ENCODE assay signal across 8 cellular contexts in the genomic region with DNA sequence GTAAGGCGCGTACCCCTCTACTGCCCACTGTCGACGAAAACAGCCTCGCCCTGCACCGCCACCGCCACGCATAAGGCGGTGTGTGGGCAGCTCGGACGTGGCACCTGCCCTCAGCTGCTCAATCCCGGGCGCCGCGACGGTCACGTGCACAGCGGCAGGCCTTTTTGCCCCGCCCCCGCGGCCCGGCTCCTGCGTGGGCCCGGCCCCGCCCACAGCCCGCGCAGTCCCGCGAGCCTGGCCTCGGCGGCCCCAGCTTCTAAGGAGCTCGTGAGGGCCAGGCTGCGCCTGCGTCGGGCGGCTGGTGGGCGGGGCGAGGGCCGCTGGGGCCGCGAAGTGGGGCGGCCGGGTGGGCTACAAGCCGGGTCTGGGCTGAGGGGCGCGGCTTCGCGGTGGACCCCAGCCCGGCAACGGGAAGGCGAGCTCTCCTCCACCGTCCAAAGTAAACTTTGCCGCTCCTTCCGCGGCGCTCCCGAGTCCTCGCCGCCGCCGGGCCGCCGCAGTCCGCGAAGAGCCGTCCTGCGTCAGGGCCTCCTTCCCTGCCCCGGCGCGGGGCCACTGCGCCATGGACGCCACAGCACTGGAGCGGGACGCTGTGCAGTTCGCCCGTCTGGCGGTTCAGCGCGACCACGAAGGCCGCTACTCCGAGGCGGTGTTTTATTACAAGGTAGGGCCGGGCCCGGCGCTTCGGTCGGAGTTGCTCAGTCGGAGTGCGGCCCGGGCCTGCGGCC. TPM values are rescaled to one million over a fixed set of nuclear protein-coding genes. Genes with fewer than 3 reads are reported as not detected.
A peak's percentile ranks its signal among the peaks of the same experiment; 100 is the strongest.
DNase-seq lines count a peak whose midpoint lies in the region; ATAC-seq, FAIRE-seq and TF ChIP-seq lines count a peak whose summit lies in the region.

A gene (plus strand): TSS at position 313 of the 728 bp plus-strand sequence. CDS start 250 bp downstream, at position 563.

- H3K27ac ChIP-seq in A549 (peak within 1 kb of the TSS; percentile 92 to 94), lower lobe of right lung (peak within 1 kb of the TSS; percentile 98)

- intact Hi-C loops in lower lobe of right lung (cut with DNase I), result no loop called here

- peaks cover 19% of the 10 kb centered on the region for H3K4me1 ChIP-seq in A549
- peaks cover 36% of the 10 kb centered on the region for H3K4me1 ChIP-seq in lower lobe of right lung

- peaks cover 18% of the 10 kb centered on the region for H3K36me3 ChIP-seq in lower lobe of right lung

- TF ChIP-seq POLR2A in A549 (IDR thresholded peaks at IDR 0.05; ENCODE audit: low read length), result peak; percentile 83

- peak; percentile 89 to 96 for ATAC-seq in A549
- peak; percentile 82 for ATAC-seq in GM19043 (IDR thresholded peaks at IDR 0.05; ENCODE audit: low read depth, unreplicated experiment)
- ATAC-seq in HG03432 (IDR thresholded peaks at IDR 0.05; ENCODE audit: unreplicated experiment), result peak; percentile 92
- ATAC-seq in activated CD4-positive, CD25-positive, alpha-beta regulatory T cell treated with anti-CD3 and anti-CD28 coated beads, Interleukin-2, amount 50 U/mL, for 24 hours, result peak; percentile 88 to 92
- ATAC-seq in lower lobe of right lung, result peak; percentile 98 to 99

- CTCF ChIA-PET in A549 (lab: Yijun Ruan, JAX), result interaction anchor here (0.7 to 5.0 kb wide), 18 partner anchors 9 to 350 kb away, joined by 3 to 42 read pairs (median 4); no protein-coding TSS in a partner anchor

- peak within 1 kb of the TSS; percentile 89 for H3K4me2 ChIP-seq in A549

- TF ChIP-seq RAD21 in A549 (conservative IDR thresholded peaks at IDR 0.05 in 1 of 2, IDR thresholded peaks at IDR 0.05 in 1 of 2), result no peak

- POLR2A ChIA-PET in A549 (lab: Yijun Ruan, JAX), result interaction anchor here (0.6 to 1.3 kb wide), 6 partner anchors 9 to 219 kb away, joined by 3 to 7 read pairs (median 4); a partner anchor contains a TSS

- WGBS in A549 (ENCODE audit: missing lambda C conversion rate), result 0% methylated on average over 9 of the region's 92 CpGs

- TF ChIP-seq EP300 in A549 (IDR thresholded peaks at IDR 0.05), result no peak

- DNase-seq in A549 (ENCODE audit: low read depth in 1 of 2, low spot score in 1 of 2) (peak; percentile 87 to 93), dedifferentiated amniotic fluid mesenchymal stem cell (ENCODE audit: extremely low spot score) (peak; percentile 94), lower lobe of right lung (peak; percentile 98), SIG-M5 (lab: John Stamatoyannopoulos, UW) (no peak)
- DNase-seq in stimulated activated CD4-positive, alpha-beta T cell treated with anti-CD3 and anti-CD28 coated beads, TNF-alpha, amount 100 ng/mL, for 48 hours (ENCODE audit: low read depth in 3 of 3), result peak; percentile 87 to 90 (median 89)

- H3K27me3 ChIP-seq in lower lobe of right lung (ENCODE audit: low read depth), result no peaks in the 10 kb centered on the region

- TF ChIP-seq CTCF in A549 (IDR thresholded peaks at IDR 0.05) (peak; percentile 30; the same call in 1 of the 3 replicates), lower lobe of right lung (IDR thresholded peaks at IDR 0.05) (peak; percentile 53)

- peak within 1 kb of the TSS; percentile 87 for H3K4me3 ChIP-seq in A549
- H3K4me3 ChIP-seq in lower lobe of right lung, result peak within 1 kb of the TSS; percentile 88

- H3K9me3 ChIP-seq in A549 (no peaks in the 10 kb centered on the region), lower lobe of right lung (no peaks in the 10 kb centered on the region)

- FAIRE-seq in A549 (lab: Jason Lieb, UNC), result no peak

TF ChIP-seq in A549, 52 proteins besides CTCF, POLR2A, EP300 and RAD21 (continues in another document):
- TF ChIP-seq CBX2 (IDR thresholded peaks at IDR 0.05; ENCODE audit: borderline replicate concordance, low read depth) (no peak), CHD4 (IDR thresholded peaks at IDR 0.05; ENCODE audit: borderline replicate concordance) (no peak), ESRRA (IDR thresholded peaks at IDR 0.05; ENCODE audit: borderline replicate concordance, low read length) (no peak), MYC (IDR thresholded peaks at IDR 0.05; ENCODE audit: borderline replicate concordance, low read length) (no peak), GATA3 (IDR thresholded peaks at IDR 0.05; ENCODE audit: borderline replicate concordance) (no peak), TP53 (CRISPR knock-in tag; IDR thresholded peaks at IDR 0.05) (no peak), NFE2L2 (conservative IDR thresholded peaks at IDR 0.05; ENCODE audit: low read length) (no peak), JUN (IDR thresholded peaks at IDR 0.05) (peak; percentile 60 to 83; a peak in 3 of 5 replicates), RCOR1 (IDR thresholded peaks at IDR 0.05; ENCODE audit: low read depth, low read length) (no peak), RFX5 (IDR thresholded peaks at IDR 0.05) (no peak), ZSCAN20 (CRISPR knock-in tag; IDR thresholded peaks at IDR 0.05) (no peak), EHMT2 (IDR thresholded peaks at IDR 0.05; ENCODE audit: low read depth) (no peak), CBX8 (IDR thresholded peaks at IDR 0.05) (no peak), NPAS2 (CRISPR knock-in tag; IDR thresholded peaks at IDR 0.05; ENCODE audit: borderline replicate concordance) (peak; percentile 78; the same call in 1 of the 2 replicates), KDM5A (IDR thresholded peaks at IDR 0.05) (no peak), HOXA7 (CRISPR knock-in tag; IDR thresholded peaks at IDR 0.05) (no peak)
- TF ChIP-seq, protein P1, sequence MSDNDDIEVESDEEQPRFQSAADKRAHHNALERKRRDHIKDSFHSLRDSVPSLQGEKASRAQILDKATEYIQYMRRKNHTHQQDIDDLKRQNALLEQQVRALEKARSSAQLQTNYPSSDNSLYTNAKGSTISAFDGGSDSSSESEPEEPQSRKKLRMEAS (IDR thresholded peaks at IDR 0.05), result peak; percentile 91
- TF ChIP-seq, protein P2, sequence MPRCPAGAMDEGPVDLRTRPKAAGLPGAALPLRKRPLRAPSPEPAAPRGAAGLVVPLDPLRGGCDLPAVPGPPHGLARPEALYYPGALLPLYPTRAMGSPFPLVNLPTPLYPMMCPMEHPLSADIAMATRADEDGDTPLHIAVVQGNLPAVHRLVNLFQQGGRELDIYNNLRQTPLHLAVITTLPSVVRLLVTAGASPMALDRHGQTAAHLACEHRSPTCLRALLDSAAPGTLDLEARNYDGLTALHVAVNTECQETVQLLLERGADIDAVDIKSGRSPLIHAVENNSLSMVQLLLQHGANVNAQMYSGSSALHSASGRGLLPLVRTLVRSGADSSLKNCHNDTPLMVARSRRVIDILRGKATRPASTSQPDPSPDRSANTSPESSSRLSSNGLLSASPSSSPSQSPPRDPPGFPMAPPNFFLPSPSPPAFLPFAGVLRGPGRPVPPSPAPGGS (IDR thresholded peaks at IDR 0.05), result peak; percentile 79; the same call in 2 of the 3 replicates
- TF ChIP-seq, protein P3, sequence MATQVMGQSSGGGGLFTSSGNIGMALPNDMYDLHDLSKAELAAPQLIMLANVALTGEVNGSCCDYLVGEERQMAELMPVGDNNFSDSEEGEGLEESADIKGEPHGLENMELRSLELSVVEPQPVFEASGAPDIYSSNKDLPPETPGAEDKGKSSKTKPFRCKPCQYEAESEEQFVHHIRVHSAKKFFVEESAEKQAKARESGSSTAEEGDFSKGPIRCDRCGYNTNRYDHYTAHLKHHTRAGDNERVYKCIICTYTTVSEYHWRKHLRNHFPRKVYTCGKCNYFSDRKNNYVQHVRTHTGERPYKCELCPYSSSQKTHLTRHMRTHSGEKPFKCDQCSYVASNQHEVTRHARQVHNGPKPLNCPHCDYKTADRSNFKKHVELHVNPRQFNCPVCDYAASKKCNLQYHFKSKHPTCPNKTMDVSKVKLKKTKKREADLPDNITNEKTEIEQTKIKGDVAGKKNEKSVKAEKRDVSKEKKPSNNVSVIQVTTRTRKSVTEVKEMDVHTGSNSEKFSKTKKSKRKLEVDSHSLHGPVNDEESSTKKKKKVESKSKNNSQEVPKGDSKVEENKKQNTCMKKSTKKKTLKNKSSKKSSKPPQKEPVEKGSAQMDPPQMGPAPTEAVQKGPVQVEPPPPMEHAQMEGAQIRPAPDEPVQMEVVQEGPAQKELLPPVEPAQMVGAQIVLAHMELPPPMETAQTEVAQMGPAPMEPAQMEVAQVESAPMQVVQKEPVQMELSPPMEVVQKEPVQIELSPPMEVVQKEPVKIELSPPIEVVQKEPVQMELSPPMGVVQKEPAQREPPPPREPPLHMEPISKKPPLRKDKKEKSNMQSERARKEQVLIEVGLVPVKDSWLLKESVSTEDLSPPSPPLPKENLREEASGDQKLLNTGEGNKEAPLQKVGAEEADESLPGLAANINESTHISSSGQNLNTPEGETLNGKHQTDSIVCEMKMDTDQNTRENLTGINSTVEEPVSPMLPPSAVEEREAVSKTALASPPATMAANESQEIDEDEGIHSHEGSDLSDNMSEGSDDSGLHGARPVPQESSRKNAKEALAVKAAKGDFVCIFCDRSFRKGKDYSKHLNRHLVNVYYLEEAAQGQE (IDR thresholded peaks at IDR 0.05), result peak; percentile 76
- TF ChIP-seq, protein P4, sequence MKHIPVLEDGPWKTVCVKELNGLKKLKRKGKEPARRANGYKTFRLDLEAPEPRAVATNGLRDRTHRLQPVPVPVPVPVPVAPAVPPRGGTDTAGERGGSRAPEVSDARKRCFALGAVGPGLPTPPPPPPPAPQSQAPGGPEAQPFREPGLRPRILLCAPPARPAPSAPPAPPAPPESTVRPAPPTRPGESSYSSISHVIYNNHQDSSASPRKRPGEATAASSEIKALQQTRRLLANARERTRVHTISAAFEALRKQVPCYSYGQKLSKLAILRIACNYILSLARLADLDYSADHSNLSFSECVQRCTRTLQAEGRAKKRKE (CRISPR knock-in tag; IDR thresholded peaks at IDR 0.05; ENCODE audit: low read depth), result no peak
- TF ChIP-seq, protein P5, sequence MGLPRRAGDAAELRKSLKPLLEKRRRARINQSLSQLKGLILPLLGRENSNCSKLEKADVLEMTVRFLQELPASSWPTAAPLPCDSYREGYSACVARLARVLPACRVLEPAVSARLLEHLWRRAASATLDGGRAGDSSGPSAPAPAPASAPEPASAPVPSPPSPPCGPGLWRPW (IDR thresholded peaks at IDR 0.05), result no peak
- TF ChIP-seq, protein P6, sequence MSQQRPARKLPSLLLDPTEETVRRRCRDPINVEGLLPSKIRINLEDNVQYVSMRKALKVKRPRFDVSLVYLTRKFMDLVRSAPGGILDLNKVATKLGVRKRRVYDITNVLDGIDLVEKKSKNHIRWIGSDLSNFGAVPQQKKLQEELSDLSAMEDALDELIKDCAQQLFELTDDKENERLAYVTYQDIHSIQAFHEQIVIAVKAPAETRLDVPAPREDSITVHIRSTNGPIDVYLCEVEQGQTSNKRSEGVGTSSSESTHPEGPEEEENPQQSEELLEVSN (IDR thresholded peaks at IDR 0.05; ENCODE audit: borderline replicate concordance, low read depth), result peak; percentile 84

RNA-seq across cellular contexts. Expression of the gene that starts here (rescaled TPM):
- polyA plus RNA-seq in A549 (2011; rRNA removed), result 31.1 and 36.8 TPM in 2 replicates
- 9.6 and 14.6 TPM in 2 replicates for polyA plus RNA-seq in A549 (2012; cell fraction: cytosol; rRNA removed)
- polyA plus RNA-seq in A549 (2012; cell fraction: nucleus; rRNA removed), result 8.0 and 17.2 TPM in 2 replicates
- polyA plus RNA-seq in A549 (2017; fragmentation: RNase III; extraction: RNeasy Plus Mini Kit Qiagen cat#74134 plus additional on column Dnase treatment), result 19.9 to 23.2 TPM (median 21.3 TPM) in 3 replicates
- polyA minus RNA-seq in A549 (2011; rRNA and poly(A)+ RNA removed), result 18.8 and 20.5 TPM in 2 replicates
- total RNA-seq in lower lobe of right lung, result 49.4 TPM
